ENCODE assay signal across 32 cellular contexts in the genomic region with DNA sequence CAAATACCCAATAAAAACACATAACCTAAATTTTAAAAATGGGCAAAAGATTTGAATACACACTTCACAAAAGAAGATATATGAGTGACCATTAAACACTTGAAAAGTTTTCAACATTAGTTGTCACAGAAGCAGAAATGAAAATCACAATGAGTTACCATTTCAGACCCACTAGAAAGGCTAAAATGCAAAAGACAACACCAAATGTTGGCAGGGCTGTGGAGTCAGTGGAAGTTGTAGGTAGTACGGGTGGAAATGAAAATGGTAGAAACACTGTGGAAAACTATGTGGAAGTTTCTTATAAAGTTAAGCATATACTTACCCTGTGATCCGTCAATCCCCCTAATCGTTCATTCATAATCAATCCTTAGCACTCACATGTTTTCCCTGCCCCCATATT.
DNase-seq lines count a peak whose midpoint lies in the region; ATAC-seq, FAIRE-seq and TF ChIP-seq lines count a peak whose summit lies in the region.
"Had no signal": no experiment of that assay in that cellular context is flagged by ENCODE, and none has a peak within 500 bp of the region (broad histone marks: within the 10 kb centered on the region; RNA-seq: fewer than 3 reads in every experiment).

No MANE protein-coding gene starts in this region.

- no peaks in the 10 kb centered on the region for H3K9me2 ChIP-seq in GM23248 (ENCODE audit: insufficient read depth)

- no peaks in the 10 kb centered on the region for H3K4me1 ChIP-seq in K562 (replicated peaks in 1 of 2; ENCODE audit: control insufficient read depth in 2 of 2, insufficient read depth in 2 of 2, low read length in 2 of 2)
- H3K4me1 ChIP-seq in HepG2 (ENCODE audit: insufficient read depth, low read length) = no peaks in the 10 kb centered on the region
- no peaks in the 10 kb centered on the region for H3K4me1 ChIP-seq in GM23248 (ENCODE audit: insufficient read depth)
- H3K4me1 ChIP-seq: A549; BE2C; BLaER1; BLaER1 treated with 17β-estradiol and CSF1 and Interleukin-3, amounts not matched to agents 10 nM and 100 nM had no signal

- H3K9ac ChIP-seq in K562 (ENCODE audit: insufficient read depth in 1 of 2, low read depth in 2 of 2, low read length in 2 of 2) (no peak overlapping the region), HepG2 (ENCODE audit: insufficient read depth, low read depth, low read length) (no peak overlapping the region), GM23248 (no peak overlapping the region)
- H3K9ac ChIP-seq: BLaER1; BLaER1 treated with 17β-estradiol and CSF1 and Interleukin-3, amounts not matched to agents 10 nM and 100 nM had no signal

- CTCF ChIA-PET in K562 (lab: Yijun Ruan, JAX; ENCODE audit: low intra/inter-chr PET ratio) (no interaction called here), HepG2 (lab: Yijun Ruan, JAX; ENCODE audit: low intra/inter-chr PET ratio, low total read pairs) (no interaction called here)

- H3F3A ChIP-seq in GM23248 (ENCODE audit: insufficient read depth) = no peaks in the 10 kb centered on the region

- H2AFZ ChIP-seq in K562 (ENCODE audit: low read depth, low read length) (no peak overlapping the region), HepG2 (ENCODE audit: low read length) (no peak overlapping the region), GM23248 (no peak overlapping the region)

- H3K4me3 ChIP-seq in K562 (no peak overlapping the region), HepG2 (replicated peaks in 1 of 3; ENCODE audit: insufficient read depth in 1 of 3, low read depth in 2 of 3, low read length in 3 of 3) (no peak overlapping the region), GM23248 (no peak overlapping the region)
- H3K4me3 ChIP-seq: A549; BLaER1; BLaER1 treated with 17β-estradiol and CSF1 and Interleukin-3, amounts not matched to agents 10 nM and 100 nM had no signal

- no peak for DNase-seq in K562 (ENCODE audit: extremely low read depth in 1 of 4, low spot score in 3 of 4)
- DNase-seq in left lobe of liver (ENCODE audit: low spot score) = no peak
- no peak for DNase-seq in HepG2 (ENCODE audit: low spot score)
- no peak for DNase-seq in GM23248
- no peak for DNase-seq in stimulated activated CD4-positive, alpha-beta T cell treated with anti-CD3 and anti-CD28 coated beads, Interleukin-4, amount 100 ng/mL, for 4 hours
- no peak for DNase-seq in NCI-H748 (lab: John Stamatoyannopoulos, UW; ENCODE audit: unreplicated experiment)
- DNase-seq: 8988T; ACHN; AML-193; BE2C; C1 segment of cervical spinal cord; Caco-2; Calu3; CD4-positive, alpha-beta memory T cell; CD4-positive, alpha-beta T cell; CD4-positive, CD25-positive, alpha-beta regulatory T cell; CD8-positive, alpha-beta memory T cell; CD8-positive, alpha-beta T cell; COR-L47; DMS 273 treated with DMSO at 0.1 percent for 48 hours; DMS153; DMS53; DMS79; DMS79 treated with DMSO at 0.1 percent for 48 hours; DND-41; EL had no signal

- POLR2A ChIA-PET in K562 (lab: Yijun Ruan, JAX) = no interaction called here
- POLR2A ChIA-PET in HepG2 (lab: Yijun Ruan, JAX) = no interaction called here

- H3K27me3 ChIP-seq in K562 (ENCODE audit: control insufficient read depth in 2 of 2, insufficient read depth in 2 of 2, low read length in 2 of 2) (no peaks in the 10 kb centered on the region), HepG2 (ENCODE audit: control insufficient read depth in 1 of 2, insufficient read depth in 2 of 2, low read length in 2 of 2) (no peaks in the 10 kb centered on the region), GM23248 (replicated peaks; ENCODE audit: insufficient read depth) (no peaks in the 10 kb centered on the region)
- H3K27me3 ChIP-seq: BE2C; BLaER1; BLaER1 treated with 17β-estradiol and CSF1 and Interleukin-3, amounts not matched to agents 10 nM and 100 nM had no signal

- no peaks in the 10 kb centered on the region for H3K9me1 ChIP-seq in K562 (ENCODE audit: control insufficient read depth, insufficient read depth, low read length)

- TF ChIP-seq EP300 in K562 (IDR thresholded peaks at IDR 0.05; ENCODE audit: low read length) = no peak
- TF ChIP-seq EP300 in HepG2 (IDR thresholded peaks at IDR 0.05; ENCODE audit: low read depth in 2 of 2, low read length in 2 of 2) = no peak
- no peak for TF ChIP-seq EP300 in HepG2 (CRISPR knock-in tag; IDR thresholded peaks at IDR 0.05; ENCODE audit: borderline replicate concordance)

- FAIRE-seq in K562 (lab: Jason Lieb, UNC) (no peak), HepG2 (lab: Jason Lieb, UNC) (no peak)
- FAIRE-seq: D721Med had no signal

- TF ChIP-seq RAD21 in K562 (CRISPR knock-in tag; conservative IDR thresholded peaks at IDR 0.05 in 1 of 2, IDR thresholded peaks at IDR 0.05 in 1 of 2) (no peak), HepG2 (CRISPR knock-in tag; IDR thresholded peaks at IDR 0.05) (no peak)

- intact Hi-C loops in K562 (cut with micrococcal nuclease) = no loop called here
- intact Hi-C loops in HepG2 (cut with micrococcal nuclease; ENCODE audit: unreplicated experiment) = no loop called here

- TF ChIP-seq CTCF in K562 (IDR thresholded peaks at IDR 0.05 in 2 of 3, conservative IDR thresholded peaks at IDR 0.05 in 1 of 3; ENCODE audit: insufficient read depth in 2 of 3, low read depth in 1 of 3, low read length in 3 of 3) (no peak), HepG2 (CRISPR knock-in tag; IDR thresholded peaks at IDR 0.05) (no peak)

- no peaks in the 10 kb centered on the region for H3K9me3 ChIP-seq in K562 (replicated peaks; ENCODE audit: control insufficient read depth, insufficient read depth, low read depth, low read length)
- H3K9me3 ChIP-seq in HepG2 (ENCODE audit: low read length) = peaks cover 6% of the 10 kb centered on the region; the same call in 1 of the 2 replicates
- H3K9me3 ChIP-seq in GM23248 (ENCODE audit: low read depth) = no peaks in the 10 kb centered on the region
- H3K9me3 ChIP-seq: A549, BE2C, Caco-2 had no signal

- H3K36me3 ChIP-seq in K562 (ENCODE audit: control insufficient read depth, insufficient read depth, low read length) (no peaks in the 10 kb centered on the region), HepG2 (replicated peaks in 1 of 2; ENCODE audit: control insufficient read depth in 1 of 2, insufficient read depth in 2 of 2, low read length in 2 of 2) (no peaks in the 10 kb centered on the region), GM23248 (ENCODE audit: low read depth) (no peaks in the 10 kb centered on the region)
- H3K36me3 ChIP-seq: BE2C; BLaER1; BLaER1 treated with 17β-estradiol and CSF1 and Interleukin-3, amounts not matched to agents 10 nM and 100 nM had no signal

- H3K4me2 ChIP-seq in K562 (ENCODE audit: insufficient read depth, low read length) (no peak overlapping the region), HepG2 (ENCODE audit: low read depth, low read length) (no peak overlapping the region), GM23248 (ENCODE audit: unreplicated experiment) (no peak overlapping the region)
- H3K4me2 ChIP-seq: A549; BLaER1; BLaER1 treated with 17β-estradiol and CSF1 and Interleukin-3, amounts not matched to agents 10 nM and 100 nM had no signal

- H4K20me1 ChIP-seq in K562 (replicated peaks; ENCODE audit: control insufficient read depth, insufficient read depth, low read length) (no peaks in the 10 kb centered on the region), HepG2 (ENCODE audit: insufficient read depth, low read length) (no peaks in the 10 kb centered on the region), GM23248 (ENCODE audit: insufficient read depth) (no peaks in the 10 kb centered on the region)
- H4K20me1 ChIP-seq: BLaER1; BLaER1 treated with 17β-estradiol and CSF1 and Interleukin-3, amounts not matched to agents 10 nM and 100 nM had no signal

- 1% methylated on average over 3 of the region's 3 CpGs for WGBS in K562 (ENCODE audit: insufficient coverage, low coverage, missing lambda C conversion rate)
- WGBS in HepG2 (ENCODE audit: low lambda C conversion rate) = 58% methylated on average over 3 of the region's 3 CpGs
- 44 to 46% methylated on average over 3 of the region's 3 CpGs for WGBS in GM23248 (ENCODE audit: low coverage in 1 of 2, low lambda C conversion rate in 2 of 2, missing lambda C conversion rate in 2 of 2), 2 experiments

- ATAC-seq in K562 (no peak), left lobe of liver (peak; percentile 5), HepG2 (no peak)
- ATAC-seq: A549; CD8-positive, alpha-beta T cell had no signal

- H3K79me2 ChIP-seq in K562 (ENCODE audit: control insufficient read depth, insufficient read depth, low read length) = no peaks in the 10 kb centered on the region
- H3K79me2 ChIP-seq in HepG2 (ENCODE audit: insufficient read depth, low read length) = no peaks in the 10 kb centered on the region
- no peaks in the 10 kb centered on the region for H3K79me2 ChIP-seq in GM23248 (ENCODE audit: insufficient read depth)

- in situ Hi-C loops in K562 (cut with MboI) = no loop called here
- in situ Hi-C loops in HepG2 (cut with HindIII; ENCODE audit: extremely low pct_ligation_motif_present, low pct_unique_long_range_greater_than_20kb) = no loop called here
- in situ Hi-C loops in GM23248 (cut with MboI) = no loop called here

- no TSS peak for BruUV-seq in K562 (replicated peaks; lab: Mats Ljungman, UMichigan)
- no TSS peak for BruUV-seq in HepG2 (replicated peaks; lab: Mats Ljungman, UMichigan)

- TF ChIP-seq POLR2A in K562 (conservative IDR thresholded peaks at IDR 0.05) (no peak), HepG2 (IDR thresholded peaks at IDR 0.05; ENCODE audit: insufficient read depth in 1 of 2, low read depth in 2 of 2, low read length in 2 of 2) (no peak)

- no peak overlapping the region for H3K27ac ChIP-seq in K562 (ENCODE audit: extremely low read depth, low read depth, low read length)
- H3K27ac ChIP-seq in HepG2 (ENCODE audit: extremely low read length, insufficient read depth, low read length) = no peak overlapping the region
- H3K27ac ChIP-seq in GM23248 = no peak overlapping the region
- H3K27ac ChIP-seq: 22Rv1; A549; BLaER1; BLaER1 treated with 17β-estradiol and CSF1 and Interleukin-3, amounts not matched to agents 10 nM and 100 nM; C4-2B had no signal

TF ChIP-seq in HepG2, 621 proteins besides CTCF, POLR2A, EP300 and RAD21:
- TF ChIP-seq ZNF7 (CRISPR knock-in tag; IDR thresholded peaks at IDR 0.05) (peak; percentile 91), SRSF9 (IDR thresholded peaks at IDR 0.05; ENCODE audit: borderline replicate concordance, insufficient read depth, low read depth, low read length, poor library complexity, severe bottlenecking) (peak; percentile 10), ADNP (CRISPR knock-in tag; IDR thresholded peaks at IDR 0.05) (no peak)
- TF ChIP-seq, protein P1, sequence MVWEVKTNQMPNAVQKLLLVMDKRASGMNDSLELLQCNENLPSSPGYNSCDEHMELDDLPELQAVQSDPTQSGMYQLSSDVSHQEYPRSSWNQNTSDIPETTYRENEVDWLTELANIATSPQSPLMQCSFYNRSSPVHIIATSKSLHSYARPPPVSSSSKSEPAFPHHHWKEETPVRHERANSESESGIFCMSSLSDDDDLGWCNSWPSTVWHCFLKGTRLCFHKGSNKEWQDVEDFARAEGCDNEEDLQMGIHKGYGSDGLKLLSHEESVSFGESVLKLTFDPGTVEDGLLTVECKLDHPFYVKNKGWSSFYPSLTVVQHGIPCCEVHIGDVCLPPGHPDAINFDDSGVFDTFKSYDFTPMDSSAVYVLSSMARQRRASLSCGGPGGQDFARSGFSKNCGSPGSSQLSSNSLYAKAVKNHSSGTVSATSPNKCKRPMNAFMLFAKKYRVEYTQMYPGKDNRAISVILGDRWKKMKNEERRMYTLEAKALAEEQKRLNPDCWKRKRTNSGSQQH (CRISPR knock-in tag; IDR thresholded peaks at IDR 0.05; ENCODE audit: low read depth) = no peak
TF ChIP-seq in HepG2: peak in this region for 2.
